ENCODE assay signal across 21 cellular contexts in the genomic region with DNA sequence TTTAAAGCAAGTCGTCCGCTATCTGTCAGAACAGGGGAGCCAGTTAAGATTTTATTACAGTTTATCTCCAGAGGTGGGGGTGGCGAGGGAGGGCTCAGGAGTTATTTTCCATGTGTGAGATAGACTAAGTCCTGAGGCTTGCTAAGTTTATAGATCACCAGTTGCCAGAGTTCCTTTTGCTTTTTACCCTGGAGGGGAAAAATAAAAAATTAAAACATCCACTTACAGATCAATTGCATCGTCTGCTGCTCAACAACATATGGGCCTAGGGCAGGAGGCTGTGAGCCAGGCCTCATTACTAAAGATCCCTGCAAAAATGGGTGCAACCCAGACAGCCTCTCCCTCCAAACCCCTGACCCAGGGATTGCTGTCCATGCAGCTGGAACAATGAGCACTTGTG.
DNase-seq lines count a peak whose midpoint lies in the region; ATAC-seq, FAIRE-seq and TF ChIP-seq lines count a peak whose summit lies in the region.
"Had no signal": no experiment of that assay in that cellular context is flagged by ENCODE, and none has a peak within 500 bp of the region (broad histone marks: within the 10 kb centered on the region; RNA-seq: fewer than 3 reads in every experiment).

No MANE protein-coding gene starts in this region.

- no peaks in the 10 kb centered on the region for H3K36me3 ChIP-seq in Panc1 (ENCODE audit: control insufficient read depth, insufficient read depth, low read length)
- H3K36me3 ChIP-seq: SJSA1 had no signal

- H3K4me1 ChIP-seq in Panc1 (ENCODE audit: control insufficient read depth, insufficient read depth, low read length), result peaks cover 24% of the 10 kb centered on the region

- H3K27ac ChIP-seq in Panc1 (ENCODE audit: low read length) (peak overlapping the region; percentile 83; the same call in 1 of the 2 replicates), coronary artery (no peak overlapping the region)
- H3K27ac ChIP-seq: HL-60, KMS-11, SJSA1 had no signal

- H3K36me3 Mint-ChIP-seq in neural crest cell (ENCODE audit: low read depth), result no peaks in the 10 kb centered on the region
- no peaks in the 10 kb centered on the region for H3K36me3 Mint-ChIP-seq in type B pancreatic cell
- H3K36me3 Mint-ChIP-seq: CD4-positive, CD25-positive, alpha-beta regulatory T cell had no signal

- H3K4me1 Mint-ChIP-seq in neural crest cell (peaks cover 3% of the 10 kb centered on the region), type B pancreatic cell (ENCODE audit: unreplicated experiment) (peaks cover 23% of the 10 kb centered on the region)
- H3K4me1 Mint-ChIP-seq: CD4-positive, CD25-positive, alpha-beta regulatory T cell had no signal

- POLR2A ChIA-PET in Panc1 (lab: Charles Lee), result no interaction called here

- peak overlapping the region; percentile 58 for H3K4me3 Mint-ChIP-seq in neural crest cell
- H3K4me3 Mint-ChIP-seq in type B pancreatic cell, result no peak overlapping the region
- H3K4me3 Mint-ChIP-seq: CD4-positive, CD25-positive, alpha-beta regulatory T cell had no signal

- no peak for DNase-seq in Panc1 (ENCODE audit: low read depth, low spot score)
- peak; percentile 64 for DNase-seq in fibroblast of the aortic adventitia (ENCODE audit: low read depth)
- DNase-seq in neural crest cell (ENCODE audit: low read depth, low spot score), result no peak
- DNase-seq in type B pancreatic cell (ENCODE audit: extremely low spot score, unreplicated experiment), result no peak
- no peak for DNase-seq in HUDEP-2 (lab: John Stamatoyannopoulos, UW; ENCODE audit: unreplicated experiment in 76 of 76)
- DNase-seq in coronary artery (ENCODE audit: low spot score), result no peak
- DNase-seq in GM12891 (ENCODE audit: insufficient read length, low spot score), result no peak
- DNase-seq in ureter (ENCODE audit: low spot score), result no peak
- DNase-seq: CD4-positive, CD25-positive, alpha-beta regulatory T cell; EL; GF-D8; H7; NCI-H1694 treated with DMSO at 0.1 percent for 48 hours; NCI-H2081 treated with DMSO at 0.1 percent for 48 hours; NCI-H2171 treated with DMSO at 0.1 percent for 48 hours; NCI-H524 treated with DMSO at 0.1 percent for 48 hours; NCI-H82 had no signal

- H3K27ac Mint-ChIP-seq in neural crest cell (ENCODE audit: unreplicated experiment) (no peak overlapping the region), type B pancreatic cell (peak overlapping the region; percentile 13)
- H3K27ac Mint-ChIP-seq: CD4-positive, CD25-positive, alpha-beta regulatory T cell had no signal

- no peak for ATAC-seq in Panc1
- ATAC-seq: Right ventricle myocardium inferior had no signal

- TF ChIP-seq CTCF in Panc1 (IDR thresholded peaks at IDR 0.05) (no peak), fibroblast of the aortic adventitia (IDR thresholded peaks at IDR 0.05; ENCODE audit: insufficient read depth, low read length) (no peak), neural crest cell (conservative IDR thresholded peaks at IDR 0.05) (no peak), type B pancreatic cell (conservative IDR thresholded peaks at IDR 0.05) (no peak), coronary artery (IDR thresholded peaks at IDR 0.05) (no peak)

- H3K9me3 ChIP-seq in Panc1 (ENCODE audit: control insufficient read depth, insufficient read depth, low read depth, low read length), result no peaks in the 10 kb centered on the region
- H3K9me3 ChIP-seq: SJSA1 had no signal

- in situ Hi-C loops in Panc1 (cut with HindIII; ENCODE audit: low pct_unique_long_range_greater_than_20kb, low sequenced_read_pairs), result no loop called here

- CTCF ChIA-PET in Panc1 (lab: Charles Lee), result interaction anchor here (0.8 kb wide), 1 partner anchor 393 kb away, joined by 3 read pairs; no protein-coding TSS in a partner anchor

- intact Hi-C loops in Panc1 (cut with micrococcal nuclease; ENCODE audit: unreplicated experiment), result loop anchor here (5.0 kb wide), 1 partner anchor 188 kb away; no protein-coding TSS in a partner anchor

- no peak for TF ChIP-seq POLR2A in GM12891 (IDR thresholded peaks at IDR 0.05; ENCODE audit: low read depth, low read length)

- no peak for FAIRE-seq in GM12891 (lab: Jason Lieb, UNC)

- no peaks in the 10 kb centered on the region for H3K27me3 ChIP-seq in Panc1 (ENCODE audit: control insufficient read depth, insufficient read depth, low read length)
- H3K27me3 ChIP-seq: SJSA1 had no signal

- no peak overlapping the region for H3K4me3 ChIP-seq in Panc1 (ENCODE audit: low read depth in 2 of 2, low read length in 2 of 2)
- H3K4me3 ChIP-seq in fibroblast of the aortic adventitia (ENCODE audit: low read depth, low read length), result no peak overlapping the region
- H3K4me3 ChIP-seq in coronary artery, result no peak overlapping the region
- H3K4me3 ChIP-seq: SJSA1 had no signal

- H3K27me3 Mint-ChIP-seq in neural crest cell (ENCODE audit: low read depth), result no peaks in the 10 kb centered on the region
- H3K27me3 Mint-ChIP-seq in type B pancreatic cell, result peaks cover 4% of the 10 kb centered on the region
- H3K27me3 Mint-ChIP-seq: CD4-positive, CD25-positive, alpha-beta regulatory T cell had no signal

- BruUV-seq in Panc1 (replicated peaks; lab: Mats Ljungman, UMichigan), result no TSS peak

- no peaks in the 10 kb centered on the region for H3K9me3 Mint-ChIP-seq in neural crest cell
- no peaks in the 10 kb centered on the region for H3K9me3 Mint-ChIP-seq in type B pancreatic cell

TF ChIP-seq in GM12891, 5 proteins besides CTCF, POLR2A, EP300 and RAD21:
- no peak for TF ChIP-seq POU2F2 (IDR thresholded peaks at IDR 0.05; ENCODE audit: low read depth, low read length)
- no peak for TF ChIP-seq SPI1 (IDR thresholded peaks at IDR 0.05; ENCODE audit: low read depth, low read length)
- no peak for TF ChIP-seq PAX5 (IDR thresholded peaks at IDR 0.05; ENCODE audit: insufficient read depth, low read length, severe bottlenecking)
TF ChIP-seq in GM12891: peak in this region for 0.
